ENCODE assay signal across 1 cellular context in genomic region chr22:38098410-38099249, GRCh38.
TF ChIP-seq lines count a peak whose summit lies in the region.

No MANE protein-coding gene starts in this region.

TF ChIP-seq in endothelial cell of umbilical vein, 7 proteins besides CTCF, POLR2A, EP300 and RAD21:
- TF ChIP-seq MYC (IDR thresholded peaks at IDR 0.05; ENCODE audit: low read depth, low read length), result no peak
- no peak for TF ChIP-seq MAX (IDR thresholded peaks at IDR 0.05; ENCODE audit: insufficient read depth, insufficient read length)
- no peak for TF ChIP-seq FOS (IDR thresholded peaks at IDR 0.05; ENCODE audit: borderline replicate concordance, insufficient read depth, low read length)
- no peak for TF ChIP-seq EZH2 (IDR thresholded peaks at IDR 0.05; ENCODE audit: borderline replicate concordance, low read depth, low read length, severe bottlenecking)
- peak; percentile 69 for TF ChIP-seq JUN (IDR thresholded peaks at IDR 0.05; ENCODE audit: borderline replicate concordance, insufficient read depth, insufficient read length, low read depth)
- peak; percentile 20 for TF ChIP-seq GATA2 (IDR thresholded peaks at IDR 0.05; ENCODE audit: insufficient read depth, insufficient read length, low read depth, low read length)
- no peak for TF ChIP-seq POLR2AphosphoS5 (IDR thresholded peaks at IDR 0.05; ENCODE audit: insufficient read depth, low read depth, low read length)
TF ChIP-seq in endothelial cell of umbilical vein: peak in this region for 2.
